ENCODE assay signal across 26 cellular contexts in genomic region chr10:28444031-28444430, GRCh38.
"Had no signal": no experiment of that assay in that cellular context is flagged by ENCODE, and none has a peak within 500 bp of the region (broad histone marks: within the 10 kb centered on the region; RNA-seq: fewer than 3 reads in every experiment).

No MANE protein-coding gene starts in this region.

- H3K4me3 ChIP-seq: adrenal gland, breast epithelium, colonic mucosa, dorsolateral prefrontal cortex, esophagus muscularis mucosa, hepatocyte, sigmoid colon, smooth muscle cell, testis, vagina had no signal

- H3K9me3 ChIP-seq: adrenal gland, breast epithelium, colonic mucosa, esophagus muscularis mucosa, sigmoid colon, testis, vagina had no signal

- H3K27me3 ChIP-seq: adrenal gland, breast epithelium, colonic mucosa, dorsolateral prefrontal cortex, esophagus muscularis mucosa, hepatocyte, sigmoid colon, testis, vagina had no signal

- H3K4me3 Mint-ChIP-seq: activated naive CD8-positive, alpha-beta T cell; central memory CD8-positive, alpha-beta T cell; effector memory CD8-positive, alpha-beta T cell; memory B cell; nephron progenitor cell; stimulated activated naive B cell treated with anti-CD40 and anti-IgM and Interleukin-4, amounts not matched to agents 10 μg/mL and 1 μg/mL and 100 μg/mL, for 72 hours had no signal

- ATAC-seq: effector memory CD8-positive, alpha-beta T cell; left cardiac atrium; stimulated activated naive B cell treated with anti-CD40 and anti-IgM and Interleukin-4, amounts not matched to agents 10 μg/mL and 1 μg/mL and 100 μg/mL, for 72 hours had no signal

- H3K36me3 ChIP-seq: adrenal gland, breast epithelium, colonic mucosa, esophagus muscularis mucosa, sigmoid colon, vagina, WERI-Rb-1 had no signal

- H3K9me3 Mint-ChIP-seq: central memory CD8-positive, alpha-beta T cell; effector memory CD8-positive, alpha-beta T cell; memory B cell; nephron progenitor cell; stimulated activated naive B cell treated with anti-CD40 and anti-IgM and Interleukin-4, amounts not matched to agents 10 μg/mL and 1 μg/mL and 100 μg/mL, for 72 hours had no signal

- H3K4me1 Mint-ChIP-seq: central memory CD8-positive, alpha-beta T cell; memory B cell; stimulated activated naive B cell treated with anti-CD40 and anti-IgM and Interleukin-4, amounts not matched to agents 10 μg/mL and 1 μg/mL and 100 μg/mL, for 72 hours had no signal

- DNase-seq: activated CD4-positive, alpha-beta T cell treated with anti-CD3 and anti-CD28 coated beads for 1 hour; activated T-cell treated with anti-CD3 and anti-CD28 coated beads, Interleukin-2, amount 50 U/mL, for 1 hour; adrenal gland; colonic mucosa; dorsolateral prefrontal cortex; effector memory CD8-positive, alpha-beta T cell; glutamatergic neuron; left cardiac atrium; nephron progenitor cell; occipital lobe; posterior cingulate gyrus; sigmoid colon; stimulated activated CD4-positive, alpha-beta T cell treated with anti-CD3 and anti-CD28 coated beads, Interleukin-15, amount 100 ng/mL, for 24 hours; stimulated activated CD4-positive, alpha-beta T cell treated with anti-CD3 and anti-CD28 coated beads, Interleukin-2, amount 100 ng/mL, for 48 hours; stimulated activated CD8-positive, alpha-beta memory T cell treated with anti-CD3 and anti-CD28 coated beads, Interleukin-4, amount 100 ng/mL, for 48 hours; stimulated activated naive B cell treated with anti-CD40 and anti-IgM and Interleukin-4, amounts not matched to agents 10 μg/mL and 1 μg/mL and 100 μg/mL, for 72 hours; testis; WERI-Rb-1 had no signal

- H3K27ac ChIP-seq: adrenal gland, breast epithelium, colonic mucosa, dorsolateral prefrontal cortex, esophagus muscularis mucosa, hepatocyte, sigmoid colon, testis, vagina, WERI-Rb-1 had no signal

- H3K4me1 ChIP-seq: adrenal gland, breast epithelium, colonic mucosa, testis, vagina had no signal

- H3K27ac Mint-ChIP-seq: activated naive CD8-positive, alpha-beta T cell; effector memory CD8-positive, alpha-beta T cell; memory B cell; nephron progenitor cell; stimulated activated naive B cell treated with anti-CD40 and anti-IgM and Interleukin-4, amounts not matched to agents 10 μg/mL and 1 μg/mL and 100 μg/mL, for 72 hours had no signal

- H3K36me3 Mint-ChIP-seq: activated naive CD8-positive, alpha-beta T cell; memory B cell; stimulated activated naive B cell treated with anti-CD40 and anti-IgM and Interleukin-4, amounts not matched to agents 10 μg/mL and 1 μg/mL and 100 μg/mL, for 72 hours had no signal
